ENCODE assay signal across 19 cellular contexts in the genomic region with DNA sequence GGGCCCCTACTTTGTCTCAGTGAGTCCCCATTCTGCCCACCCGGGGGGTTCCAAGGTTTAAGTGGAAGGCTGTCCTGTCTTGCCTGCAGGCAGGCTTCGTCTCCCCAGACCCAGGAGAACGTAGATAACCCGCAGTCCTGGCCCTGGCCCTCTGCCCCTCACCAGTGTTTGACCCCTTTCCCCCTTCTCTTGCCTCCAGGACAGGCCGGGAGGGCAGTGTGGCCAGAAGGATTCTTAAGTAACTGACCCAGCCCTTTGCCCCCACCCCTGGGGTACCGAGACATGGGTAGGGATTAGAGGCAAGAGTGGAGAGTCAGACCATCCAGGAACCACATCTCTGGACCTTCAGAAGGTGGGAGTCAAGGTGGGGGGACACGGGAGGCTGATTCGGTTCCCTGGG. TPM values are rescaled to one million over a fixed set of nuclear protein-coding genes. Genes with fewer than 3 reads are reported as not detected.
"Had no signal": no experiment of that assay in that cellular context is flagged by ENCODE, and none has a peak within 500 bp of the region (broad histone marks: within the 10 kb centered on the region; RNA-seq: fewer than 3 reads in every experiment).

No MANE protein-coding gene starts in this region.

- DNase-seq: activated CD4-positive, CD25-positive, alpha-beta regulatory T cell; activated CD8-positive, alpha-beta memory T cell treated with anti-CD3 and anti-CD28 coated beads, Interleukin-2, amount 10 ng/mL, durations not matched to agents 7 days and 5 days; activated effector memory CD4-positive, alpha-beta T cell treated with anti-CD3 and anti-CD28 coated beads, Interleukin-2, amount 50 U/mL, for 16 hours; activated T-cell treated with anti-CD3 and anti-CD28 coated beads, Interleukin-2, amount 50 U/mL, for 1 hour; erythroblast; left lung; naive thymus-derived CD8-positive, alpha-beta T cell; nucleus accumbens; stimulated activated CD4-positive, alpha-beta T cell treated with anti-CD3 and anti-CD28 coated beads, Interleukin-4, amount 100 ng/mL, for 24 hours; testis; upper lobe of left lung had no signal

- ATAC-seq: activated CD8-positive, alpha-beta memory T cell treated with anti-CD3 and anti-CD28 coated beads, Interleukin-2, amount 10 ng/mL, durations not matched to agents 7 days and 5 days; gastroesophageal sphincter; left lung; naive thymus-derived CD8-positive, alpha-beta T cell had no signal

- H3K4me3 Mint-ChIP-seq: activated CD8-positive, alpha-beta memory T cell treated with anti-CD3 and anti-CD28 coated beads, Interleukin-2, amount 10 ng/mL, durations not matched to agents 7 days and 5 days; memory B cell; naive thymus-derived CD8-positive, alpha-beta T cell; stimulated activated naive CD8-positive, alpha-beta T cell treated with anti-CD3 and anti-CD28 coated beads, Interleukin-15, Interleukin-2, amounts not matched to agents 100 ng/mL and 50 ng/mL, for 24 hours had no signal

- H3K27me3 ChIP-seq: ascending aorta, gastroesophageal sphincter, left lung, testis, upper lobe of left lung had no signal

- H3K27me3 Mint-ChIP-seq: activated CD8-positive, alpha-beta memory T cell treated with anti-CD3 and anti-CD28 coated beads, Interleukin-2, amount 10 ng/mL, durations not matched to agents 7 days and 5 days; memory B cell; naive thymus-derived CD8-positive, alpha-beta T cell; stimulated activated naive CD8-positive, alpha-beta T cell treated with anti-CD3 and anti-CD28 coated beads, Interleukin-15, Interleukin-2, amounts not matched to agents 100 ng/mL and 50 ng/mL, for 24 hours had no signal

- FAIRE-seq: bronchial epithelial cell, keratinocyte had no signal

- H3K27ac Mint-ChIP-seq: memory B cell; stimulated activated naive CD8-positive, alpha-beta T cell treated with anti-CD3 and anti-CD28 coated beads, Interleukin-15, Interleukin-2, amounts not matched to agents 100 ng/mL and 50 ng/mL, for 24 hours had no signal

- H3K4me3 ChIP-seq: ascending aorta, gastroesophageal sphincter, left lung, skin epidermis, testis, upper lobe of left lung had no signal

- H3K9me3 Mint-ChIP-seq: memory B cell; naive thymus-derived CD8-positive, alpha-beta T cell; stimulated activated naive CD8-positive, alpha-beta T cell treated with anti-CD3 and anti-CD28 coated beads, Interleukin-15, Interleukin-2, amounts not matched to agents 100 ng/mL and 50 ng/mL, for 24 hours had no signal

- H3K9me3 ChIP-seq: ascending aorta, gastroesophageal sphincter, left lung, testis, upper lobe of left lung had no signal

RNA-seq across cellular contexts. Expression of a gene that starts 43.8 kb away (rescaled TPM):
- total RNA-seq: activated CD8-positive, alpha-beta memory T cell treated with anti-CD3 and anti-CD28 coated beads, Interleukin-2, amount 10 ng/mL, durations not matched to agents 7 days and 5 days; dermis microvascular lymphatic vessel endothelial cell; naive thymus-derived CD8-positive, alpha-beta T cell had no signal
- polyA plus RNA-seq: keratinocyte; naive thymus-derived CD8-positive, alpha-beta T cell had no signal

RNA-seq across cellular contexts. Expression of a gene that starts 52.3 kb away (rescaled TPM):
- total RNA-seq: activated CD8-positive, alpha-beta memory T cell treated with anti-CD3 and anti-CD28 coated beads, Interleukin-2, amount 10 ng/mL, durations not matched to agents 7 days and 5 days; ascending aorta; dermis microvascular lymphatic vessel endothelial cell; gastroesophageal sphincter; naive thymus-derived CD8-positive, alpha-beta T cell had no signal
